In genomic region chr10:86399879-86400704, GRCh38 we compare ENCODE assay signal across 1 cellular context.
TF ChIP-seq lines count a peak whose summit lies in the region.

No MANE protein-coding gene starts in this region.

TF ChIP-seq in HepG2, 621 proteins besides CTCF, POLR2A, EP300 and RAD21 (continued from another document and continues in another):
- TF ChIP-seq, protein P1, sequence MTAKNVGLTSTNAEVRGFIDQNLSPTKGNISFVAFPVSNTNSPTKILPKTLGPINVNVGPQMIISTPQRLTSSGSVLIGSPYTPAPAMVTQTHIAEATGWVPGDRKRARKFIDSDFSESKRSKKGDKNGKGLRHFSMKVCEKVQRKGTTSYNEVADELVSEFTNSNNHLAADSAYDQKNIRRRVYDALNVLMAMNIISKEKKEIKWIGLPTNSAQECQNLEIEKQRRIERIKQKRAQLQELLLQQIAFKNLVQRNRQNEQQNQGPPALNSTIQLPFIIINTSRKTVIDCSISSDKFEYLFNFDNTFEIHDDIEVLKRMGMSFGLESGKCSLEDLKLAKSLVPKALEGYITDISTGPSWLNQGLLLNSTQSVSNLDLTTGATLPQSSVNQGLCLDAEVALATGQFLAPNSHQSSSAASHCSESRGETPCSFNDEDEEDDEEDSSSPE (CRISPR knock-in tag; IDR thresholded peaks at IDR 0.05): peak; percentile 57; the same call in 1 of the 2 replicates
- TF ChIP-seq THAP11 (CRISPR knock-in tag; IDR thresholded peaks at IDR 0.05) (peak; percentile 87), ATF5 (CRISPR knock-in tag; IDR thresholded peaks at IDR 0.05; ENCODE audit: low read depth) (peak; percentile 31; the same call in 1 of the 2 replicates), ZNF446 (CRISPR knock-in tag; IDR thresholded peaks at IDR 0.05) (no peak; the same call in none of the 2 replicates), ZNF670 (CRISPR knock-in tag; IDR thresholded peaks at IDR 0.05; ENCODE audit: borderline replicate concordance) (no peak; the same call in 1 of the 2 replicates), TIGD3 (CRISPR knock-in tag; IDR thresholded peaks at IDR 0.05; ENCODE audit: borderline replicate concordance) (no peak), SP5 (CRISPR knock-in tag; IDR thresholded peaks at IDR 0.05; ENCODE audit: borderline replicate concordance, low read depth) (peak; percentile 82; the same call in 1 of the 2 replicates), ZC3H13 (CRISPR knock-in tag; IDR thresholded peaks at IDR 0.05) (peak; percentile 87), ZNF18 (CRISPR knock-in tag; IDR thresholded peaks at IDR 0.05; ENCODE audit: insufficient replicate concordance) (no peak), SNAPC2 (CRISPR knock-in tag; IDR thresholded peaks at IDR 0.05) (peak; percentile 15; the same call in 1 of the 2 replicates), RBAK (CRISPR knock-in tag; IDR thresholded peaks at IDR 0.05) (no peak), NR2C2 (CRISPR knock-in tag; IDR thresholded peaks at IDR 0.05; ENCODE audit: borderline replicate concordance) (peak; percentile 17; the same call in 1 of the 2 replicates), ZNF33B (CRISPR knock-in tag; IDR thresholded peaks at IDR 0.05) (peak; percentile 61; the same call in 1 of the 2 replicates), RBM22 (optimal IDR thresholded peaks at IDR 0.05; ENCODE audit: low read length) (no peak), MEIS2 (CRISPR knock-in tag; IDR thresholded peaks at IDR 0.05) (peak; percentile 83; the same call in 1 of the 2 replicates), ZNF598 (CRISPR knock-in tag; IDR thresholded peaks at IDR 0.05; ENCODE audit: borderline replicate concordance) (peak; percentile 81; the same call in 1 of the 2 replicates), ZMYM3 (CRISPR knock-in tag; IDR thresholded peaks at IDR 0.05) (no peak), ZNF513 (CRISPR knock-in tag; conservative IDR thresholded peaks at IDR 0.05) (no peak), EHMT2 (IDR thresholded peaks at IDR 0.05; ENCODE audit: borderline replicate concordance, low read depth, low read length) (no peak), ZNF496 (CRISPR knock-in tag; IDR thresholded peaks at IDR 0.05; ENCODE audit: insufficient replicate concordance) (no peak), MAFG (CRISPR knock-in tag; IDR thresholded peaks at IDR 0.05) (peak; percentile 12; the same call in 1 of the 2 replicates), ZNF761 (CRISPR knock-in tag; conservative IDR thresholded peaks at IDR 0.05) (no peak; the same call in 1 of the 2 replicates), ETV5 (CRISPR knock-in tag; IDR thresholded peaks at IDR 0.05; ENCODE audit: borderline replicate concordance) (peak; percentile 60; the same call in 1 of the 2 replicates), TGIF2 (CRISPR knock-in tag; IDR thresholded peaks at IDR 0.05) (no peak), BHLHE40 (IDR thresholded peaks at IDR 0.05; ENCODE audit: low read length) (peak; percentile 20; the same call in 1 of the 2 replicates), ZNF256 (CRISPR knock-in tag; conservative IDR thresholded peaks at IDR 0.05) (no peak), ZNF737 (CRISPR knock-in tag; IDR thresholded peaks at IDR 0.05; ENCODE audit: borderline replicate concordance) (no peak), KDM2A (CRISPR knock-in tag; IDR thresholded peaks at IDR 0.05; ENCODE audit: borderline replicate concordance, low read depth) (peak; percentile 72), JUNB (CRISPR knock-in tag; IDR thresholded peaks at IDR 0.05; ENCODE audit: borderline replicate concordance) (no peak), ZNF816 (CRISPR knock-in tag; IDR thresholded peaks at IDR 0.05; ENCODE audit: borderline replicate concordance) (peak; percentile 17; the same call in 1 of the 2 replicates), ETV6 (CRISPR knock-in tag; conservative IDR thresholded peaks at IDR 0.05) (no peak), NPAS2 (CRISPR knock-in tag; IDR thresholded peaks at IDR 0.05; ENCODE audit: borderline replicate concordance) (no peak), KMT2B (CRISPR knock-in tag; IDR thresholded peaks at IDR 0.05) (peak; percentile 67), ZNF510 (CRISPR knock-in tag; IDR thresholded peaks at IDR 0.05; ENCODE audit: low read depth) (peak; percentile 76; the same call in 1 of the 2 replicates), ZBTB8A (CRISPR knock-in tag; IDR thresholded peaks at IDR 0.05; ENCODE audit: borderline replicate concordance, low read depth) (no peak; the same call in 1 of the 2 replicates), ZNF530 (CRISPR knock-in tag; IDR thresholded peaks at IDR 0.05; ENCODE audit: low read depth) (no peak), GLI4 (CRISPR knock-in tag; IDR thresholded peaks at IDR 0.05; ENCODE audit: borderline replicate concordance) (peak; percentile 56; the same call in 1 of the 2 replicates), ZNF367 (CRISPR knock-in tag; IDR thresholded peaks at IDR 0.05; ENCODE audit: borderline replicate concordance) (0 out of 2 replicates have a peak, but pooled peaks have one; percentile 38), CENPX (CRISPR knock-in tag; IDR thresholded peaks at IDR 0.05) (no peak), ZBTB33 (CRISPR knock-in tag; IDR thresholded peaks at IDR 0.05) (peak; percentile 10), ATF7-NPFF (CRISPR knock-in tag; IDR thresholded peaks at IDR 0.05; ENCODE audit: low read depth) (peak; percentile 90), TBL1XR1 (IDR thresholded peaks at IDR 0.05; ENCODE audit: borderline replicate concordance, low read length, partially characterized antibody) (no peak), RBM39 (IDR thresholded peaks at IDR 0.05; ENCODE audit: low read depth, low read length, poor library complexity, severe bottlenecking) (peak; percentile 37), ZNF501 (CRISPR knock-in tag; IDR thresholded peaks at IDR 0.05) (peak; percentile 99), SAFB2 (CRISPR knock-in tag; IDR thresholded peaks at IDR 0.05; ENCODE audit: borderline replicate concordance, low read depth) (peak; percentile 88), TCF12 (IDR thresholded peaks at IDR 0.05) (no peak), TCF12 (CRISPR knock-in tag; IDR thresholded peaks at IDR 0.05) (no peak; the same call in 1 of the 2 replicates)
- TF ChIP-seq, protein P2, sequence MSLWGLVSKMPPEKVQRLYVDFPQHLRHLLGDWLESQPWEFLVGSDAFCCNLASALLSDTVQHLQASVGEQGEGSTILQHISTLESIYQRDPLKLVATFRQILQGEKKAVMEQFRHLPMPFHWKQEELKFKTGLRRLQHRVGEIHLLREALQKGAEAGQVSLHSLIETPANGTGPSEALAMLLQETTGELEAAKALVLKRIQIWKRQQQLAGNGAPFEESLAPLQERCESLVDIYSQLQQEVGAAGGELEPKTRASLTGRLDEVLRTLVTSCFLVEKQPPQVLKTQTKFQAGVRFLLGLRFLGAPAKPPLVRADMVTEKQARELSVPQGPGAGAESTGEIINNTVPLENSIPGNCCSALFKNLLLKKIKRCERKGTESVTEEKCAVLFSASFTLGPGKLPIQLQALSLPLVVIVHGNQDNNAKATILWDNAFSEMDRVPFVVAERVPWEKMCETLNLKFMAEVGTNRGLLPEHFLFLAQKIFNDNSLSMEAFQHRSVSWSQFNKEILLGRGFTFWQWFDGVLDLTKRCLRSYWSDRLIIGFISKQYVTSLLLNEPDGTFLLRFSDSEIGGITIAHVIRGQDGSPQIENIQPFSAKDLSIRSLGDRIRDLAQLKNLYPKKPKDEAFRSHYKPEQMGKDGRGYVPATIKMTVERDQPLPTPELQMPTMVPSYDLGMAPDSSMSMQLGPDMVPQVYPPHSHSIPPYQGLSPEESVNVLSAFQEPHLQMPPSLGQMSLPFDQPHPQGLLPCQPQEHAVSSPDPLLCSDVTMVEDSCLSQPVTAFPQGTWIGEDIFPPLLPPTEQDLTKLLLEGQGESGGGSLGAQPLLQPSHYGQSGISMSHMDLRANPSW (CRISPR knock-in tag; IDR thresholded peaks at IDR 0.05; ENCODE audit: borderline replicate concordance): peak; percentile 86; the same call in 1 of the 2 replicates
- TF ChIP-seq, protein P3, sequence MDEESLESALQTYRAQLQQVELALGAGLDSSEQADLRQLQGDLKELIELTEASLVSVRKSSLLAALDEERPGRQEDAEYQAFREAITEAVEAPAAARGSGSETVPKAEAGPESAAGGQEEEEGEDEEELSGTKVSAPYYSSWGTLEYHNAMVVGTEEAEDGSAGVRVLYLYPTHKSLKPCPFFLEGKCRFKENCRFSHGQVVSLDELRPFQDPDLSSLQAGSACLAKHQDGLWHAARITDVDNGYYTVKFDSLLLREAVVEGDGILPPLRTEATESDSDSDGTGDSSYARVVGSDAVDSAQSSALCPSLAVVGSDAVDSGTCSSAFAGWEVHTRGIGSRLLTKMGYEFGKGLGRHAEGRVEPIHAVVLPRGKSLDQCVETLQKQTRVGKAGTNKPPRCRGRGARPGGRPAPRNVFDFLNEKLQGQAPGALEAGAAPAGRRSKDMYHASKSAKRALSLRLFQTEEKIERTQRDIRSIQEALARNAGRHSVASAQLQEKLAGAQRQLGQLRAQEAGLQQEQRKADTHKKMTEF (CRISPR knock-in tag; IDR thresholded peaks at IDR 0.05): peak; percentile 97
- TF ChIP-seq, protein P4, sequence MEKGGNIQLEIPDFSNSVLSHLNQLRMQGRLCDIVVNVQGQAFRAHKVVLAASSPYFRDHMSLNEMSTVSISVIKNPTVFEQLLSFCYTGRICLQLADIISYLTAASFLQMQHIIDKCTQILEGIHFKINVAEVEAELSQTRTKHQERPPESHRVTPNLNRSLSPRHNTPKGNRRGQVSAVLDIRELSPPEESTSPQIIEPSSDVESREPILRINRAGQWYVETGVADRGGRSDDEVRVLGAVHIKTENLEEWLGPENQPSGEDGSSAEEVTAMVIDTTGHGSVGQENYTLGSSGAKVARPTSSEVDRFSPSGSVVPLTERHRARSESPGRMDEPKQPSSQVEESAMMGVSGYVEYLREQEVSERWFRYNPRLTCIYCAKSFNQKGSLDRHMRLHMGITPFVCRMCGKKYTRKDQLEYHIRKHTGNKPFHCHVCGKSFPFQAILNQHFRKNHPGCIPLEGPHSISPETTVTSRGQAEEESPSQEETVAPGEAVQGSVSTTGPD (CRISPR knock-in tag; IDR thresholded peaks at IDR 0.05): no peak
- TF ChIP-seq, protein P5, sequence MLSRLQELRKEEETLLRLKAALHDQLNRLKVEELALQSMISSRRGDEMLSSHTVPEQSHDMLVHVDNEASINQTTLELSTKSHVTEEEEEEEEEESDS (CRISPR knock-in tag; IDR thresholded peaks at IDR 0.05; ENCODE audit: borderline replicate concordance): no peak
